Comparison of ENCODE assay signal across 8 cellular contexts in genomic region chr4:47122592-47123291, GRCh38.
DNase-seq lines count a peak whose midpoint lies in the region; TF ChIP-seq lines count a peak whose summit lies in the region.

No MANE protein-coding gene starts in this region.

- H3K4me3 ChIP-seq in HEK293 (ENCODE audit: low read depth, low read length) (no peak overlapping the region), SJSA1 (no peak overlapping the region), left ventricle myocardium inferior (no peak overlapping the region), retinal pigment epithelial cell (ENCODE audit: low read length) (no peak overlapping the region)

- TF ChIP-seq CTCF in HEK293 (tag by site-specific recombination; IDR thresholded peaks at IDR 0.05) (0 out of 2 replicates have a peak, but pooled peaks have one; percentile 17), left ventricle myocardium inferior (IDR thresholded peaks at IDR 0.05; ENCODE audit: borderline replicate concordance) (peak; percentile 83), retinal pigment epithelial cell (conservative IDR thresholded peaks at IDR 0.05; ENCODE audit: low read depth, low read length) (peak; percentile 94)

- POLR2A ChIA-PET in HEK293 (lab: Yijun Ruan, JAX), result no interaction called here

- no peaks in the 10 kb centered on the region for H3K27me3 ChIP-seq in SJSA1 (replicated peaks)
- H3K27me3 ChIP-seq in left ventricle myocardium inferior (ENCODE audit: low read depth), result no peaks in the 10 kb centered on the region

- H3K36me3 ChIP-seq in HEK293 (ENCODE audit: control insufficient read depth in 2 of 2, insufficient read depth in 1 of 2, low read length in 2 of 2) (no peaks in the 10 kb centered on the region), SJSA1 (no peaks in the 10 kb centered on the region), left ventricle myocardium inferior (no peaks in the 10 kb centered on the region)

- peak; percentile 28 for DNase-seq in activated naive CD4-positive, alpha-beta T cell treated with Interleukin-2 at 50 U/mL for 16 hours
- no peak for DNase-seq in activated naive CD4-positive, alpha-beta T cell (lab: John Stamatoyannopoulos, UW)
- DNase-seq in LoVo (ENCODE audit: low spot score), result peak; percentile 61
- DNase-seq in SJSA1 (ENCODE audit: low read depth in 1 of 2, low spot score in 2 of 2), result peak; percentile 42 to 46
- DNase-seq in amniotic epithelial cell (ENCODE audit: low read depth), result peak; percentile 79
- DNase-seq in left ventricle myocardium inferior, result no peak
- peak; percentile 19 for DNase-seq in retinal pigment epithelial cell (ENCODE audit: low read depth)

- CTCF ChIA-PET in HEK293 (lab: Yijun Ruan, JAX), result interaction anchor here (0.6 to 1.2 kb wide), 17 partner anchors 8 to 278 kb away, joined by 3 to 8 read pairs (median 3); no protein-coding TSS in a partner anchor

- no peak overlapping the region for H3K27ac ChIP-seq in HEK293 (ENCODE audit: extremely low read depth, low read depth, low read length)
- H3K27ac ChIP-seq in SJSA1, result no peak overlapping the region
- H3K27ac ChIP-seq in left ventricle myocardium inferior (replicated peaks), result no peak overlapping the region

- H3K4me1 ChIP-seq in HEK293 (ENCODE audit: control insufficient read depth, insufficient read depth, low read length), result no peaks in the 10 kb centered on the region
- no peaks in the 10 kb centered on the region for H3K4me1 ChIP-seq in SJSA1 (replicated peaks)
- H3K4me1 ChIP-seq in left ventricle myocardium inferior, result no peaks in the 10 kb centered on the region

- H3K9me3 ChIP-seq in HEK293 (ENCODE audit: control insufficient read depth, insufficient read depth, low read depth, low read length) (no peaks in the 10 kb centered on the region), SJSA1 (replicated peaks) (no peaks in the 10 kb centered on the region), left ventricle myocardium inferior (replicated peaks) (no peaks in the 10 kb centered on the region)

- intact Hi-C loops in left ventricle myocardium inferior (cut with micrococcal nuclease), result loop anchor here (2.0 kb wide), 1 partner anchor 278 kb away; no protein-coding TSS in a partner anchor

TF ChIP-seq in HEK293, 187 proteins besides CTCF, POLR2A, EP300 and RAD21:
- TF ChIP-seq MEIS1 (CRISPR knock-in tag; IDR thresholded peaks at IDR 0.05; ENCODE audit: borderline replicate concordance) (no peak), ZNF654 (tag by site-specific recombination; IDR thresholded peaks at IDR 0.05; ENCODE audit: low read depth) (peak; percentile 44)
TF ChIP-seq in HEK293: peak in this region for 1.

Comparison
In these comparisons a context has a peak if more than half of its experiments do, and no peak if none do; other contexts are left out.
1. DNase-seq: peak in activated naive CD4-positive, alpha-beta T cell treated with Interleukin-2 at 50 U/mL for 16 hours (single experiment), LoVo (single experiment), SJSA1 (2 of 2), amniotic epithelial cell (single experiment) and retinal pigment epithelial cell (single experiment); none in activated naive CD4-positive, alpha-beta T cell (0 of 4) and left ventricle myocardium inferior (single experiment).
2. CTCF ChIP-seq: peak in every context shown above with its lines; median percentile 94 in retinal pigment epithelial cell; 83 in left ventricle myocardium inferior; 17 in HEK293.